Comparison of ENCODE assay signal across 14 cellular contexts in genomic region chr15:34352996-34353395, GRCh38. TPM values are rescaled to one million over a fixed set of nuclear protein-coding genes. Genes with fewer than 3 reads are reported as not detected.
"Had no signal": no experiment of that assay in that cellular context is flagged by ENCODE, and none has a peak within 500 bp of the region (broad histone marks: within the 10 kb centered on the region; RNA-seq: fewer than 3 reads in every experiment).

No MANE protein-coding gene starts in this region.

RNA-seq across cellular contexts. Expression of gene NUTM1, which starts 9.9 kb away (rescaled TPM):
- total RNA-seq: activated B cell treated with CpG ODN at 0.5 μM for 24 hours; activated CD4-positive, alpha-beta memory T cell treated with anti-CD3 and anti-CD28 coated beads for 36 hours; activated CD4-positive, alpha-beta memory T cell treated with anti-CD3 and anti-CD28 coated beads, Interleukin-2, amount 10 ng/mL, durations not matched to agents 7 days and 5 days; activated CD4-positive, alpha-beta T cell treated with anti-CD3 and anti-CD28 coated beads for 36 hours; activated CD4-positive, alpha-beta T cell treated with anti-CD3 and anti-CD28 coated beads, Interleukin-2, amount 10 ng/mL, durations not matched to agents 24 days and 14 days; activated CD4-positive, alpha-beta T cell treated with anti-CD3 and anti-CD28 coated beads, Interleukin-2, amount 10 ng/mL, durations not matched to agents 7 days and 5 days; activated CD8-positive, alpha-beta memory T cell treated with anti-CD3 and anti-CD28 coated beads for 36 hours; activated CD8-positive, alpha-beta memory T cell treated with anti-CD3 and anti-CD28 coated beads, Interleukin-2, amount 10 ng/mL, durations not matched to agents 7 days and 5 days; activated CD8-positive, alpha-beta T cell treated with anti-CD3 and anti-CD28 coated beads for 36 hours; activated CD8-positive, alpha-beta T cell treated with anti-CD3 and anti-CD28 coated beads, Interleukin-2, amount 10 ng/mL, durations not matched to agents 7 days and 5 days; T-cell; T-helper 1 cell treated with Interleukin-12 subunit alpha and Interleukin-12 subunit beta and Interleukin-4 antibody, amounts not matched to agents 30 ng/mL and 1 ng/mL, for 36 hours; T-helper 17 cell; T-helper 2 cell treated with Interferon-gamma antibody and Interleukin-4, amounts not matched to agents 100 ng/mL and 5 ng/mL, for 36 hours had no signal
